In genomic region chr18:75697493-75697892, GRCh38 we compare ENCODE assay signal across 35 cellular contexts.
"Had no signal": no experiment of that assay in that cellular context is flagged by ENCODE, and none has a peak within 500 bp of the region (broad histone marks: within the 10 kb centered on the region; RNA-seq: fewer than 3 reads in every experiment).

No MANE protein-coding gene starts in this region.

- H3K4me3 ChIP-seq: MG63 had no signal

- H3K27ac ChIP-seq: KMS-11 had no signal

- H3K27me3 ChIP-seq: MG63 had no signal

- H3K9ac ChIP-seq: KMS-11 had no signal

- H3K4me2 ChIP-seq: KMS-11 had no signal

- DNase-seq: Karpas-422, Kasumi-1, KG1, MG63, MM.1S, MV-4-11, NCI-H1048, NCI-H1092, NCI-H1092 treated with DMSO at 0.1 percent for 48 hours, NCI-H1105, NCI-H1105 treated with DMSO at 0.1 percent for 48 hours, NCI-H1417, NCI-H1417 treated with DMSO at 0.1 percent for 48 hours, NCI-H1436, NCI-H1436 treated with DMSO at 0.1 percent for 48 hours, NCI-H146, NCI-H1694, NCI-H1694 treated with DMSO at 0.1 percent for 48 hours, NCI-H187, NCI-H187 treated with DMSO at 0.1 percent for 48 hours, NCI-H1930, NCI-H2029, NCI-H2029 treated with DMSO at 0.1 percent for 48 hours, NCI-H2081, NCI-H2081 treated with DMSO at 0.1 percent for 48 hours, NCI-H2107, NCI-H2171, NCI-H2171 treated with DMSO at 0.1 percent for 48 hours, NCI-H2227 treated with DMSO at 0.1 percent for 48 hours, NCI-H226, NCI-H345, NCI-H446, NCI-H446 treated with DMSO at 0.1 percent for 48 hours, NCI-H510A had no signal

- H3K9me3 ChIP-seq: MG63 had no signal

- H3K36me3 ChIP-seq: MG63 had no signal
